19 cellular contexts compared by ENCODE assay signal in the genomic region with DNA sequence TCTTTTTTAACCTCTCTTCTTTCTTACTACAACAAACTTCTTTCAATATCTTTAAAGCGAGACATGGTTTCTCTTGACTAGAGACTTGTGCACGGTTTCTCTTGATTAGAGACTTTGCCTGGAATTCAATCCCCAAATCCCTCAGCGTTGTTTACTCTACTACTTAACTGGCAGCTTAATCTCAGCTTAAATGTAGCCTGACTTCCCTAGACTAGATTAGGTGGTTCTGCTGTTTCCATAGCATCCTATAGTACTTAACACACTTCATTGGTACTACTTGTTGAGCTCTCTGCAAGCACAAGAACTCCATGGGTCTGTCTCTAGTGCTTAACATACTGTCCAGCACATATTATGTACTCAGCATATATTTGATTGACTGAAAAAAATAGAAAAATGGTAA.
"Had no signal": no experiment of that assay in that cellular context is flagged by ENCODE, and none has a peak within 500 bp of the region (broad histone marks: within the 10 kb centered on the region; RNA-seq: fewer than 3 reads in every experiment).

No MANE protein-coding gene starts in this region.

- H3K27me3 ChIP-seq: esophagus squamous epithelium, gastroesophageal sphincter, neutrophil, spleen, tibial artery had no signal

- H3K4me1 ChIP-seq: esophagus squamous epithelium, gastroesophageal sphincter, psoas muscle, spleen, tibial artery had no signal

- H3K27ac ChIP-seq: esophagus squamous epithelium, gastroesophageal sphincter, neutrophil, psoas muscle, spleen, tibial artery had no signal

- H3K4me3 ChIP-seq: esophagus squamous epithelium, gastroesophageal sphincter, psoas muscle, spleen, tibial artery had no signal

- DNase-seq: dermis blood vessel endothelial cell; esophagus squamous epithelium; foreskin fibroblast; glutamatergic neuron; left colon; naive thymus-derived CD4-positive, alpha-beta T cell; nephron progenitor cell; psoas muscle; retina; spleen; stimulated activated CD4-positive, alpha-beta T cell treated with anti-CD3 and anti-CD28 coated beads, Interleukin-15, amount 100 ng/mL, for 24 hours; stimulated activated CD4-positive, alpha-beta T cell treated with anti-CD3 and anti-CD28 coated beads, Interleukin-1b, Interleukin-23, amount 100 ng/mL, for 48 hours; stimulated activated CD4-positive, alpha-beta T cell treated with anti-CD3 and anti-CD28 coated beads, Interleukin-4, amount 100 ng/mL, for 24 hours; tibial artery had no signal

- H3K36me3 ChIP-seq: esophagus squamous epithelium, gastroesophageal sphincter, neutrophil, spleen, tibial artery had no signal

- H3K9me3 ChIP-seq: neutrophil, psoas muscle, tibial artery had no signal

- FAIRE-seq: colon had no signal

- ATAC-seq: gastroesophageal sphincter; left colon; naive thymus-derived CD4-positive, alpha-beta T cell; psoas muscle; sciatic nerve; stimulated activated memory B cell treated with anti-CD40 and anti-IgM and Interleukin-4, amounts not matched to agents 10 μg/mL and 1 μg/mL and 100 μg/mL, for 72 hours had no signal
